ENCODE assay signal across 8 cellular contexts in the genomic region with DNA sequence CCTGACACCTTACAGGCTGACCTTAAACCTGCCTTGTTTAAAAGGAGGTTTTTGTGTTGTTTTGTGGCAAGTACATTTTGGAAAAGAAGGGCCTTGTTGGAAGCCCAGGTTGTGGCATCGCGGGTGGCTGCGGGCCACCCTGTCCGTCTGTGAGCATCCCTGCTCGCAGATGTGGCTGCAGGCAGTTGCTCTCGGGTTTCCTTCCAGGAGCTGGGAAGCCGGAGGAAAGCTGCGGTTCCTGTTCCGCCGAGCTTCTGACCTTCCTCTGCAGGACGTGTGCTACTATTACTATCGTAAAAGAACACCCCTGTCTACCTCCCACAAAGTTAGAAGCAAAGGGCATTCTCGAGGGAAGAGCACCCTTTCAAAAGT. TPM values are rescaled to one million over a fixed set of nuclear protein-coding genes. Genes with fewer than 3 reads are reported as not detected.
A peak's percentile ranks its signal among the peaks of the same experiment; 100 is the strongest.
DNase-seq lines count a peak whose midpoint lies in the region; ATAC-seq and TF ChIP-seq lines count a peak whose summit lies in the region.

No MANE protein-coding gene starts in this region.

- H3K36me3 ChIP-seq in adrenal gland (replicated peaks in 1 of 2) = peaks cover 0 to 3% of the 10 kb centered on the region in 2 donors
- no peaks in the 10 kb centered on the region for H3K36me3 ChIP-seq in prostate gland

- DNase-seq in DMS 273 (lab: John Stamatoyannopoulos, UW; ENCODE audit: unreplicated experiment) = peak; percentile 74
- peak; percentile 1 to 2 for DNase-seq in Kasumi-1 (lab: John Stamatoyannopoulos, UW)
- peak; percentile 23 to 65 (median 48) for DNase-seq in adrenal gland
- DNase-seq in left ventricle myocardium superior = peak; percentile 33
- peak; percentile 37 for DNase-seq in prostate gland (ENCODE audit: low spot score)
- DNase-seq in cerebellar nuclear complex (lab: John Stamatoyannopoulos, UW) = no peak

- WGBS in adrenal gland, 4 donors = 0 to 1% (median 0%) methylated on average over 13 of the region's 13 CpGs
- whole genome bisulfite sequencing in prostate gland = 0% methylated on average over 13 of the region's 13 CpGs

- TF ChIP-seq POLR2A in adrenal gland (IDR thresholded peaks at IDR 0.05) (no peak), prostate gland (IDR thresholded peaks at IDR 0.05) (no peak)

- intact Hi-C loops in adrenal gland (cut with DNase I) (no loop called here), left ventricle myocardium superior (cut with micrococcal nuclease) (no loop called here), prostate gland (cut with DNase I) (loop anchor here (10.0 kb wide), 1 partner anchor 191 kb away; no protein-coding TSS in a partner anchor)

- ATAC-seq in GM21367 (IDR thresholded peaks at IDR 0.05; ENCODE audit: unreplicated experiment) (peak; percentile 4), left ventricle myocardium superior (peak; percentile 58), HG02763 (IDR thresholded peaks at IDR 0.05; ENCODE audit: unreplicated experiment) (no peak)

- TF ChIP-seq CTCF in adrenal gland (IDR thresholded peaks at IDR 0.05) (no peak), prostate gland (IDR thresholded peaks at IDR 0.05) (no peak)

- peak overlapping the region; percentile 72 to 95 (median 82) for H3K4me3 ChIP-seq in adrenal gland
- H3K4me3 ChIP-seq in prostate gland = peak overlapping the region; percentile 94

- no peaks in the 10 kb centered on the region for H3K27me3 ChIP-seq in adrenal gland
- no peaks in the 10 kb centered on the region for H3K27me3 ChIP-seq in prostate gland (replicated peaks; ENCODE audit: insufficient read depth)

- H3K9me3 ChIP-seq in adrenal gland (replicated peaks in 1 of 3) (no peaks in the 10 kb centered on the region), prostate gland (no peaks in the 10 kb centered on the region)

- H3K27ac ChIP-seq in adrenal gland (peak overlapping the region; percentile 78 to 94 (median 87)), prostate gland (peak overlapping the region; percentile 91 to 93)

- H3K4me1 ChIP-seq in adrenal gland (replicated peaks in 1 of 2) (peaks cover 0 to 23% of the 10 kb centered on the region in 2 donors), prostate gland (replicated peaks) (no peaks in the 10 kb centered on the region)

RNA-seq across cellular contexts. Expression of a gene that starts 0.8 kb away (rescaled TPM):
- 100 to 1,000 TPM in 4 of 8 donors, 10 to 100 TPM in 4; 58.0 to 128 (median 103) TPM for total RNA-seq in adrenal gland
- 100 to 1,000 TPM in 2 of 3 donors, 10 to 100 TPM in 1; 97.1 to 113 (median 103) TPM for polyA plus RNA-seq in adrenal gland
- total RNA-seq in left ventricle myocardium superior = 101 TPM
- total RNA-seq in prostate gland = 100 to 1,000 TPM in 1 of 2 donors, 10 to 100 TPM in 1; 94.7 to 180 TPM

RNA-seq across cellular contexts. Expression of a gene that starts 53.3 kb away (rescaled TPM):
- total RNA-seq in adrenal gland (under 1 TPM in 1 of 8 donors, not detected in 7; 0.14 TPM), left ventricle myocardium superior (not detected), prostate gland (not detected)
- polyA plus RNA-seq in adrenal gland = not detected

Comparison
In these comparisons a context has a peak if more than half of its experiments do, and no peak if none do; other contexts are left out.
1. DNase-seq: peak in DMS 273 (single experiment), Kasumi-1 (2 of 2), adrenal gland (7 of 7), left ventricle myocardium superior (single experiment) and prostate gland (single experiment); none in cerebellar nuclear complex (0 of 2).